Comparison of ENCODE assay signal across 1 cellular context in genomic region chr6:112087136-112087908, GRCh38.
A peak's percentile ranks its signal among the peaks of the same experiment; 100 is the strongest.
TF ChIP-seq lines count a peak whose summit lies in the region.

FAM229B (plus strand) TSS chr6:112087591; CDS start chr6:112099284, 11,693 bp downstream.
TUBE1 (minus strand) TSS chr6:112087482; CDS start chr6:112087434, 48 bp downstream.

TF ChIP-seq in H1, 55 proteins besides CTCF, POLR2A, EP300 and RAD21:
- TF ChIP-seq USF2 (IDR thresholded peaks at IDR 0.05; ENCODE audit: low read length) (no peak), KDM4A (IDR thresholded peaks at IDR 0.05; ENCODE audit: low read depth, low read length, severe bottlenecking) (peak; percentile 46), YY1 (IDR thresholded peaks at IDR 0.05; ENCODE audit: low read depth, low read length) (peak; percentile 89), CREB1 (IDR thresholded peaks at IDR 0.05) (peak; percentile 72; the same call in 1 of the 2 replicates), ZNF274 (IDR thresholded peaks at IDR 0.05; ENCODE audit: borderline replicate concordance, extremely low read depth, low read length) (no peak), GABPA (IDR thresholded peaks at IDR 0.05; ENCODE audit: borderline replicate concordance, insufficient read depth, low read length) (no peak), CTBP2 (IDR thresholded peaks at IDR 0.05; ENCODE audit: borderline replicate concordance, insufficient read depth, insufficient read length, low read length) (no peak), HDAC6 (IDR thresholded peaks at IDR 0.05; ENCODE audit: low read depth, low read length) (no peak), TEAD4 (IDR thresholded peaks at IDR 0.05; ENCODE audit: low read depth, low read length) (peak; percentile 33; the same call in 1 of the 2 replicates), ASH2L (IDR thresholded peaks at IDR 0.05; ENCODE audit: low read length) (peak; percentile 89), TAF1 (IDR thresholded peaks at IDR 0.05; ENCODE audit: low read depth, low read length) (peak; percentile 86), CEBPB (IDR thresholded peaks at IDR 0.05; ENCODE audit: low read depth, low read length) (no peak), TCF12 (IDR thresholded peaks at IDR 0.05; ENCODE audit: low read depth, low read length) (no peak), CHD1 (IDR thresholded peaks at IDR 0.05; ENCODE audit: low read depth, low read length) (no peak), SUZ12 (IDR thresholded peaks at IDR 0.05; ENCODE audit: low read length) (no peak), KDM5A (IDR thresholded peaks at IDR 0.05; ENCODE audit: low read length) (no peak), NRF1 (IDR thresholded peaks at IDR 0.05; ENCODE audit: low read depth, low read length) (no peak), HDAC2 (IDR thresholded peaks at IDR 0.05; ENCODE audit: borderline replicate concordance in 1 of 2, low read depth in 2 of 2, low read length in 2 of 2) (no peak), MAX (IDR thresholded peaks at IDR 0.05) (peak; percentile 37), BACH1 (IDR thresholded peaks at IDR 0.05; ENCODE audit: low read length) (no peak), JUND (IDR thresholded peaks at IDR 0.05; ENCODE audit: low read length) (no peak; the same call in 1 of the 2 replicates), SIRT6 (IDR thresholded peaks at IDR 0.05; ENCODE audit: low read length) (no peak), FOSL1 (IDR thresholded peaks at IDR 0.05; ENCODE audit: insufficient read depth, low read depth, low read length) (no peak), KDM1A (IDR thresholded peaks at IDR 0.05; ENCODE audit: borderline replicate concordance, low read length) (no peak), E2F6 (IDR thresholded peaks at IDR 0.05) (no peak), JUN (IDR thresholded peaks at IDR 0.05; ENCODE audit: low read depth, low read length) (no peak), RBBP5 (IDR thresholded peaks at IDR 0.05; ENCODE audit: borderline replicate concordance, low read depth, low read length) (peak; percentile 89), SIN3A (conservative IDR thresholded peaks at IDR 0.05 in 1 of 2, IDR thresholded peaks at IDR 0.05 in 1 of 2; ENCODE audit: low read depth in 1 of 2, low read length in 2 of 2) (peak; percentile 81 to 83; a peak in 3 of 4 replicates), CHD2 (IDR thresholded peaks at IDR 0.05; ENCODE audit: low read length) (no peak), CHD7 (IDR thresholded peaks at IDR 0.05; ENCODE audit: insufficient replicate concordance, low read length) (no peak), GTF2F1 (IDR thresholded peaks at IDR 0.05; ENCODE audit: borderline replicate concordance, low read depth, low read length) (no peak), POLR2AphosphoS5 (IDR thresholded peaks at IDR 0.05; ENCODE audit: low read depth, low read length) (peak; percentile 86), PHF8 (conservative IDR thresholded peaks at IDR 0.05; ENCODE audit: low read depth, low read length) (peak; percentile 70), TAF7 (optimal IDR thresholded peaks at IDR 0.05; ENCODE audit: borderline replicate concordance, low read depth, low read length) (no peak), RNF2 (IDR thresholded peaks at IDR 0.05; ENCODE audit: borderline replicate concordance, low read depth, low read length, missing control alignments, poor library complexity, severe bottlenecking) (no peak), SRF (IDR thresholded peaks at IDR 0.05; ENCODE audit: low read depth, low read length) (no peak), BCL11A (IDR thresholded peaks at IDR 0.05; ENCODE audit: low read depth in 2 of 2, low read length in 2 of 2) (no peak), SAP30 (IDR thresholded peaks at IDR 0.05; ENCODE audit: insufficient read depth, insufficient replicate concordance, low read length) (peak; percentile 65), TBP (IDR thresholded peaks at IDR 0.05; ENCODE audit: low read depth, low read length) (peak; percentile 74), RXRA (IDR thresholded peaks at IDR 0.05; ENCODE audit: insufficient read depth, low read depth, low read length) (no peak), CBX8 (IDR thresholded peaks at IDR 0.05; ENCODE audit: borderline replicate concordance, low read depth, low read length) (no peak), ATF3 (IDR thresholded peaks at IDR 0.05; ENCODE audit: insufficient read depth, low read depth, low read length) (peak; percentile 84)
